In the genomic region with DNA sequence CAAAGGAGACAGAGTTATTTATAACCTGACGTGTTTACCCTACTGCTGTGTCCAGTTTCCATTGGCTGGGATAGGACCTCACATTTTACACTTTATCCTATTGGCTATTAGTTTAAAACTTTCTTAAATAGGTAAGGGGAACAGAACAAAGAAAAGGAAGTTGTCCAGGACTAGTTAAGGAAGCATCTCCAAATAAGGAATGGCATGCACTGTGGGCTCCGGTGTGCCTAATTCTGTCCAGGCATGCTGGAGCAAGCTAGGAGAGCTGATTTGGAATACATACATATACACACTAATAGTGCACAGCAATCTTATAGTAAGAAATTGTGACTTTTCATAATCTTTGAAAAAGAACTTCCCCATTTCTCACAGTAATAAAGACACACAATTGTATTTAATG, we compare ENCODE assay signal across 14 cellular contexts.
A peak's percentile ranks its signal among the peaks of the same experiment; 100 is the strongest.
DNase-seq lines count a peak whose midpoint lies in the region; ATAC-seq, FAIRE-seq and TF ChIP-seq lines count a peak whose summit lies in the region.
"Had no signal": no experiment of that assay in that cellular context is flagged by ENCODE, and none has a peak within 500 bp of the region (broad histone marks: within the 10 kb centered on the region; RNA-seq: fewer than 3 reads in every experiment).

No MANE protein-coding gene starts in this region.

- no peak overlapping the region for H2BK12ac ChIP-seq in H1 (ENCODE audit: low read depth, low read length)

- H2BK120ac ChIP-seq in IMR-90 (ENCODE audit: low read depth, low read length) (peak overlapping the region; percentile 78; the same call in 1 of the 2 replicates), H1 (replicated peaks; ENCODE audit: low read depth, low read length) (no peak overlapping the region)

- H2AK5ac ChIP-seq in IMR-90 (ENCODE audit: low read depth, low read length) (peak overlapping the region; percentile 49; the same call in 1 of the 2 replicates), H1 (ENCODE audit: low read depth, low read length) (no peak overlapping the region)

- H2BK5ac ChIP-seq in IMR-90 (ENCODE audit: low read depth, low read length, poor library complexity, severe bottlenecking) (peak overlapping the region; percentile 80), H1 (ENCODE audit: low read depth, low read length) (0 out of 2 replicates have a peak overlapping the region, but pooled peaks have one; percentile 76)

- dilution Hi-C loops in IMR-90 (cut with HindIII; ENCODE audit: low sequenced_read_pairs, unreplicated experiment): no loop called here

- H3K4me3 Mint-ChIP-seq in CD4-positive, alpha-beta memory T cell: no peak overlapping the region
- peak overlapping the region in 1 of 10 donors; percentile 38 for H3K4me3 Mint-ChIP-seq in naive thymus-derived CD4-positive, alpha-beta T cell

- H3K56ac ChIP-seq in IMR-90 (ENCODE audit: extremely low read depth, insufficient read depth, low read length) (no peak overlapping the region), H1 (replicated peaks; ENCODE audit: insufficient read length, low read depth, low read length) (no peak overlapping the region)

- H3K27me3 Mint-ChIP-seq in CD4-positive, alpha-beta memory T cell: no peaks in the 10 kb centered on the region
- H3K27me3 Mint-ChIP-seq in naive thymus-derived CD4-positive, alpha-beta T cell: no peaks in the 10 kb centered on the region

- no peak overlapping the region for H3K4me2 ChIP-seq in IMR-90 (ENCODE audit: low read depth, low read length)
- no peak overlapping the region for H3K4me2 ChIP-seq in H1 (ENCODE audit: insufficient read depth in 1 of 2, low read depth in 2 of 2, low read length in 2 of 2)
- H3K4me2 ChIP-seq in hepatocyte: no peak overlapping the region

- H2BK15ac ChIP-seq in IMR-90 (ENCODE audit: low read depth, low read length) (peak overlapping the region; percentile 41; the same call in 1 of the 3 replicates), H1 (ENCODE audit: low read length) (no peak overlapping the region)

- H3K9me2 ChIP-seq in hepatocyte (replicated peaks; ENCODE audit: insufficient read depth): no peaks in the 10 kb centered on the region

- H4K91ac ChIP-seq in IMR-90 (ENCODE audit: insufficient read depth, low read depth, low read length): peak overlapping the region; percentile 83
- H4K91ac ChIP-seq in H1 (replicated peaks; ENCODE audit: insufficient read length, low read length): no peak overlapping the region

- peak overlapping the region in 6 of 7 donors; percentile 2 to 74 (median 54) for H3K27ac Mint-ChIP-seq in CD4-positive, alpha-beta memory T cell
- H3K27ac Mint-ChIP-seq in naive thymus-derived CD4-positive, alpha-beta T cell: peak overlapping the region in 6 of 9 donors; percentile 49 to 77 (median 66)

- POLR2A ChIA-PET in CD4-positive, alpha-beta memory T cell (lab: Charles Lee; ENCODE audit: partially characterized antibody): interaction anchor here (7.6 kb wide), 1 partner anchor 9 kb away, joined by 142 read pairs; no protein-coding TSS in a partner anchor
- POLR2A ChIA-PET in IMR-90 (lab: Charles Lee; ENCODE audit: unreplicated experiment) (interaction anchor here (0.9 kb wide), 1 partner anchor 10 kb away, joined by 5 read pairs; no protein-coding TSS in a partner anchor), H1 (lab: Charles Lee; ENCODE audit: partially characterized antibody) (no interaction called here)
- POLR2A ChIA-PET in naive thymus-derived CD4-positive, alpha-beta T cell (lab: Charles Lee): interaction anchor here (0.8 kb wide), 1 partner anchor 13 kb away, joined by 3 read pairs; no protein-coding TSS in a partner anchor

- H2BK20ac ChIP-seq in IMR-90 (ENCODE audit: low read depth, low read length) (peak overlapping the region; percentile 85; the same call in 1 of the 2 replicates), H1 (ENCODE audit: low read length) (no peak overlapping the region)

- intact Hi-C loops in CD4-positive, alpha-beta memory T cell (cut with micrococcal nuclease): no loop called here
- intact Hi-C loops in IMR-90 (cut with micrococcal nuclease) (no loop called here), mucosa of descending colon (cut with DNase I, micrococcal nuclease) (no loop called here)
- intact Hi-C loops in naive thymus-derived CD4-positive, alpha-beta T cell (cut with micrococcal nuclease): no loop called here

- peak overlapping the region; percentile 92 for H3K14ac ChIP-seq in IMR-90 (replicated peaks; ENCODE audit: low read depth, low read length)
- H3K14ac ChIP-seq in H1 (ENCODE audit: insufficient read length): no peak overlapping the region

- peaks cover 0 to 29% (median 13%) of the 10 kb centered on the region in 8 donors for H3K9me3 Mint-ChIP-seq in CD4-positive, alpha-beta memory T cell
- H3K9me3 Mint-ChIP-seq in naive thymus-derived CD4-positive, alpha-beta T cell: peaks cover 2 to 35% (median 20%) of the 10 kb centered on the region in 11 donors

- no peak overlapping the region for H3K4me3 ChIP-seq in CD4-positive, alpha-beta memory T cell (ENCODE audit: low read length in 2 of 2)
- H3K4me3 ChIP-seq in IMR-90 (ENCODE audit: insufficient read depth, low read depth, low read length): no peak overlapping the region
- no peak overlapping the region for H3K4me3 ChIP-seq in H1 (ENCODE audit: extremely low read depth in 1 of 4, insufficient read depth in 2 of 4, low read depth in 3 of 4, low read length in 4 of 4)
- H3K4me3 ChIP-seq in naive thymus-derived CD4-positive, alpha-beta T cell (ENCODE audit: low read length): no peak overlapping the region
- H3K4me3 ChIP-seq in hepatocyte: no peak overlapping the region
- H3K4me3 ChIP-seq in mucosa of descending colon: no peak overlapping the region
- H3K4me3 ChIP-seq: adrenal gland had no signal

- H3K18ac ChIP-seq in IMR-90 (ENCODE audit: low read depth, low read length): peak overlapping the region; percentile 67; the same call in 1 of the 2 replicates
- no peak overlapping the region for H3K18ac ChIP-seq in H1 (ENCODE audit: extremely low read depth, low read length)

- in situ Hi-C loops in IMR-90 (cut with MboI; ENCODE audit: low sequenced_read_pairs): no loop called here

- FAIRE-seq in H1 (lab: Jason Lieb, UNC): peak; percentile 57
- FAIRE-seq: endometrium had no signal

- peak; percentile 69; the same call in 1 of the 2 replicates for ATAC-seq in IMR-90 (ENCODE audit: low read depth)
- no peak for ATAC-seq in naive thymus-derived CD4-positive, alpha-beta T cell
- ATAC-seq in mucosa of descending colon: no peak
- no peak for ATAC-seq in GM18520 (IDR thresholded peaks at IDR 0.05; ENCODE audit: unreplicated experiment)

- peaks cover 44 to 67% (median 53%) of the 10 kb centered on the region in 4 donors for H3K4me1 Mint-ChIP-seq in CD4-positive, alpha-beta memory T cell
- H3K4me1 Mint-ChIP-seq in naive thymus-derived CD4-positive, alpha-beta T cell: peaks cover 42 to 77% (median 64%) of the 10 kb centered on the region in 7 donors

- TF ChIP-seq EP300 in H1 (IDR thresholded peaks at IDR 0.05; ENCODE audit: borderline replicate concordance in 1 of 2, low read depth in 2 of 2, low read length in 2 of 2): no peak

- H3K79me1 ChIP-seq in IMR-90 (ENCODE audit: low read depth in 1 of 2, low read length in 2 of 2) (peaks cover 31 to 65% of the 10 kb centered on the region in 2 experiments), H1 (ENCODE audit: low read depth, low read length) (peaks cover 6% of the 10 kb centered on the region; the same call in 1 of the 2 replicates)

- peaks cover 57% of the 10 kb centered on the region for H3K4me1 ChIP-seq in CD4-positive, alpha-beta memory T cell (ENCODE audit: insufficient read depth, low read length)
- H3K4me1 ChIP-seq in IMR-90 (ENCODE audit: control insufficient read depth, insufficient read depth, low read length) (peaks cover 8% of the 10 kb centered on the region), H1 (replicated peaks in 1 of 4; ENCODE audit: control insufficient read depth in 3 of 4, insufficient read depth in 4 of 4, low read length in 3 of 4) (peaks cover 0 to 4% (median under 1%) of the 10 kb centered on the region in 4 experiments; a peak in 4 of 7 replicates), hepatocyte (ENCODE audit: insufficient read depth) (no peaks in the 10 kb centered on the region), mucosa of descending colon (ENCODE audit: low read depth) (no peaks in the 10 kb centered on the region)
- peaks cover 27 to 28% of the 10 kb centered on the region in 2 donors for H3K4me1 ChIP-seq in naive thymus-derived CD4-positive, alpha-beta T cell (ENCODE audit: control insufficient read depth in 2 of 2, insufficient read depth in 2 of 2, low read length in 2 of 2)

- no peak overlapping the region for H2AFZ ChIP-seq in IMR-90 (replicated peaks; ENCODE audit: low read length, poor library complexity)
- H2AFZ ChIP-seq in H1 (ENCODE audit: low read length): no peak overlapping the region
- H2AFZ ChIP-seq in hepatocyte: no peak overlapping the region

- H3K4ac ChIP-seq in IMR-90 (ENCODE audit: low read depth, low read length): peak overlapping the region; percentile 61
- H3K4ac ChIP-seq in H1 (replicated peaks; ENCODE audit: insufficient read length, low read depth, low read length): no peak overlapping the region

- H3K9ac ChIP-seq in IMR-90 (ENCODE audit: low read depth, low read length) (no peak overlapping the region), H1 (replicated peaks in 1 of 4; ENCODE audit: extremely low read depth in 1 of 4, low read depth in 3 of 4, low read length in 3 of 4) (no peak overlapping the region)

- H4K8ac ChIP-seq in IMR-90 (ENCODE audit: low read depth in 2 of 2, low read length in 2 of 2) (peak overlapping the region; percentile 65 to 77), H1 (ENCODE audit: extremely low read depth, insufficient read depth, low read length) (no peak overlapping the region)

- no peak overlapping the region for H3K27ac ChIP-seq in CD4-positive, alpha-beta memory T cell (ENCODE audit: low read depth, low read length)
- H3K27ac ChIP-seq in IMR-90 (ENCODE audit: insufficient read depth, low read length) (peak overlapping the region; percentile 29; the same call in 1 of the 2 replicates), H1 (ENCODE audit: low read depth, low read length) (0 out of 2 replicates have a peak overlapping the region, but pooled peaks have one; percentile 27), hepatocyte (no peak overlapping the region)
- no peak overlapping the region for H3K27ac ChIP-seq in naive thymus-derived CD4-positive, alpha-beta T cell (ENCODE audit: low read depth, low read length)
- H3K27ac ChIP-seq: adrenal gland had no signal

- H3K27me3 ChIP-seq in CD4-positive, alpha-beta memory T cell (ENCODE audit: insufficient read depth, low read length): no peaks in the 10 kb centered on the region
- H3K27me3 ChIP-seq in IMR-90 (ENCODE audit: control insufficient read depth, insufficient read depth, low read length) (no peaks in the 10 kb centered on the region), H1 (replicated peaks in 1 of 4; ENCODE audit: control insufficient read depth in 3 of 4, extremely low read depth in 1 of 4, insufficient read depth in 3 of 4, low read length in 3 of 4) (no peaks in the 10 kb centered on the region), hepatocyte (no peaks in the 10 kb centered on the region)
- no peaks in the 10 kb centered on the region for H3K27me3 ChIP-seq in naive thymus-derived CD4-positive, alpha-beta T cell (ENCODE audit: control insufficient read depth in 2 of 2, insufficient read depth in 2 of 2, low read length in 2 of 2)
- H3K27me3 ChIP-seq: adrenal gland had no signal

- BruUV-seq in IMR-90 (replicated peaks; lab: Mats Ljungman, UMichigan): no TSS peak

- TF ChIP-seq CTCF in IMR-90 (conservative IDR thresholded peaks at IDR 0.05; ENCODE audit: low read depth, low read length) (no peak), H1 (IDR thresholded peaks at IDR 0.05; ENCODE audit: control extremely low read depth in 1 of 3, insufficient read depth in 1 of 3, low read depth in 1 of 3, low read length in 3 of 3) (no peak), hepatocyte (IDR thresholded peaks at IDR 0.05; ENCODE audit: poor library complexity) (no peak), mucosa of descending colon (IDR thresholded peaks at IDR 0.05) (no peak)

- no peaks in the 10 kb centered on the region for H3K23me2 ChIP-seq in H1 (ENCODE audit: low read depth, low read length)

- peaks cover 0 to 7% of the 10 kb centered on the region in 2 donors for H3K9me3 ChIP-seq in CD4-positive, alpha-beta memory T cell (ENCODE audit: control insufficient read depth in 1 of 2, low read length in 2 of 2)
- peaks cover 11% of the 10 kb centered on the region for H3K9me3 ChIP-seq in IMR-90 (ENCODE audit: control insufficient read depth, insufficient read depth, low read length)
- peaks cover 3 to 7% of the 10 kb centered on the region in 2 experiments; a peak in 2 of 4 replicates for H3K9me3 ChIP-seq in H1 (ENCODE audit: insufficient read depth in 2 of 2, low read depth in 1 of 2, low read length in 1 of 2)
- peaks cover 6 to 17% (median 15%) of the 10 kb centered on the region in 3 experiments for H3K9me3 ChIP-seq in naive thymus-derived CD4-positive, alpha-beta T cell (ENCODE audit: control insufficient read depth in 2 of 3, low read length in 3 of 3)
- H3K9me3 ChIP-seq in hepatocyte (ENCODE audit: low read depth): peaks cover 17% of the 10 kb centered on the region
- peaks cover 14% of the 10 kb centered on the region for H3K9me3 ChIP-seq in mucosa of descending colon
- H3K9me3 ChIP-seq: adrenal gland had no signal

- peak overlapping the region; percentile 56; the same call in 1 of the 2 replicates for H3K23ac ChIP-seq in IMR-90 (ENCODE audit: low read depth, low read length)
- H3K23ac ChIP-seq in H1 (ENCODE audit: insufficient read length): no peak overlapping the region

- H3K79me2 ChIP-seq in H1 (ENCODE audit: control insufficient read depth in 1 of 2, insufficient read depth in 2 of 2, low read length in 2 of 2): peaks cover 0 to 55% of the 10 kb centered on the region in 2 experiments; a peak in 2 of 4 replicates
- H3K79me2 ChIP-seq in hepatocyte: peaks cover 89% of the 10 kb centered on the region

- DNase-seq in CD4-positive, alpha-beta memory T cell: no peak
- no peak for DNase-seq in IMR-90
- DNase-seq in H1 (ENCODE audit: low read depth in 1 of 2, low spot score in 2 of 2): peak in 1 of 2 experiments; percentile 5
- no peak for DNase-seq in naive thymus-derived CD4-positive, alpha-beta T cell
- no peak for DNase-seq in hepatocyte (ENCODE audit: low spot score)
- no peak for DNase-seq in mucosa of descending colon
- DNase-seq in cerebellar cortex (ENCODE audit: low spot score): no peak
- DNase-seq: activated CD4-positive, alpha-beta T cell treated with anti-CD3 and anti-CD28 coated beads for 4 hours; adrenal gland; C1 segment of cervical spinal cord; NCI-H1417; NCI-H82 had no signal

- CTCF ChIA-PET in CD4-positive, alpha-beta memory T cell (lab: Charles Lee; ENCODE audit: partially characterized antibody): interaction anchor here (6.9 kb wide), 1 partner anchor 13 kb away, joined by 36 read pairs; no protein-coding TSS in a partner anchor
- CTCF ChIA-PET in IMR-90 (lab: Yijun Ruan, JAX) (no interaction called here), H1 (lab: Charles Lee; ENCODE audit: partially characterized antibody) (interaction anchor here (2.4 kb wide), 1 partner anchor 14 kb away, joined by 9 read pairs; no protein-coding TSS in a partner anchor)
- CTCF ChIA-PET in naive thymus-derived CD4-positive, alpha-beta T cell (lab: Charles Lee): interaction anchor here (0.7 kb wide), 1 partner anchor 9 kb away, joined by 3 read pairs; no protein-coding TSS in a partner anchor

- H3K9me1 ChIP-seq in IMR-90 (ENCODE audit: insufficient read depth, low read length): peaks cover 5% of the 10 kb centered on the region

- H3K36me3 Mint-ChIP-seq in CD4-positive, alpha-beta memory T cell: peaks cover 47 to 51% of the 10 kb centered on the region in 2 donors
- H3K36me3 Mint-ChIP-seq in naive thymus-derived CD4-positive, alpha-beta T cell: peaks cover 9 to 86% (median 64%) of the 10 kb centered on the region in 5 donors

- 0 out of 2 replicates have a peak, but pooled peaks cover 8% of the 10 kb centered on the region for H4K20me1 ChIP-seq in IMR-90 (ENCODE audit: insufficient read depth, low read length)
- peaks cover 0 to 1% of the 10 kb centered on the region in 2 experiments for H4K20me1 ChIP-seq in H1 (replicated peaks in 1 of 2; ENCODE audit: control insufficient read depth in 1 of 2, insufficient read depth in 2 of 2, low read length in 2 of 2)
- H4K20me1 ChIP-seq in hepatocyte (ENCODE audit: insufficient read depth, poor library complexity, severe bottlenecking): no peaks in the 10 kb centered on the region

- H3K36me3 ChIP-seq in CD4-positive, alpha-beta memory T cell (ENCODE audit: insufficient read depth, low read length): no peaks in the 10 kb centered on the region
- H3K36me3 ChIP-seq in IMR-90 (ENCODE audit: control insufficient read depth, insufficient read depth, low read length) (peaks cover 17% of the 10 kb centered on the region), H1 (ENCODE audit: control insufficient read depth in 2 of 4, insufficient read depth in 4 of 4, low read length in 3 of 4) (peaks cover 0 to 7% (median 3%) of the 10 kb centered on the region in 4 experiments; a peak in 3 of 8 replicates), hepatocyte (replicated peaks; ENCODE audit: insufficient read depth, low read depth) (no peaks in the 10 kb centered on the region), mucosa of descending colon (ENCODE audit: low read depth) (no peaks in the 10 kb centered on the region)
- H3K36me3 ChIP-seq in naive thymus-derived CD4-positive, alpha-beta T cell (ENCODE audit: control insufficient read depth in 2 of 3, insufficient read depth in 3 of 3, low read length in 3 of 3): peaks cover 0 to 36% (median 0%) of the 10 kb centered on the region in 3 experiments
- H3K36me3 ChIP-seq: adrenal gland had no signal

- H4K5ac ChIP-seq in IMR-90 (ENCODE audit: low read depth, low read length) (peak overlapping the region; percentile 1; the same call in 1 of the 2 replicates), H1 (ENCODE audit: insufficient read length, low read depth, low read length) (no peak overlapping the region)

- no peak overlapping the region for H2AK9ac ChIP-seq in IMR-90 (replicated peaks; ENCODE audit: low read depth, low read length, poor library complexity)

- TF ChIP-seq RAD21 in IMR-90 (IDR thresholded peaks at IDR 0.05; ENCODE audit: low read length) (no peak), H1 (IDR thresholded peaks at IDR 0.05 in 1 of 2, conservative IDR thresholded peaks at IDR 0.05 in 1 of 2; ENCODE audit: low read depth in 2 of 2, low read length in 2 of 2) (no peak)

- TF ChIP-seq POLR2A in IMR-90 (IDR thresholded peaks at IDR 0.05; ENCODE audit: low read depth, low read length) (no peak), H1 (IDR thresholded peaks at IDR 0.05; ENCODE audit: control extremely low read depth in 1 of 2, low read depth in 2 of 2, low read length in 2 of 2) (no peak)

- no CpG with 5 or more reads among the region's 2 CpGs for WGBS in IMR-90 (ENCODE audit: extremely low coverage in 2 of 2, insufficient read length in 1 of 2), 2 experiments
- 91% methylated on average over 2 of the region's 2 CpGs; no CpG with 5 or more reads in 1 of the 2 experiments for WGBS in H1 (ENCODE audit: extremely low coverage in 1 of 2, insufficient coverage in 1 of 2, insufficient read length in 1 of 2, insufficient replicate concordance in 2 of 2, low coverage in 1 of 2, low lambda C conversion rate in 2 of 2, missing lambda C conversion rate in 1 of 2), 2 experiments
- 56% methylated on average over 2 of the region's 2 CpGs for WGBS in hepatocyte (ENCODE audit: low lambda C conversion rate, missing lambda C conversion rate)

Comparison
In these comparisons a context has a peak if more than half of its experiments do, and no peak if none do; other contexts are left out.
1. H3K27ac ChIP-seq: peak in IMR-90 (single experiment) and H1 (single experiment); none in CD4-positive, alpha-beta memory T cell (single experiment), naive thymus-derived CD4-positive, alpha-beta T cell (single experiment) and hepatocyte (single experiment).